Comparison of ENCODE assay signal across 9 cellular contexts in the genomic region with DNA sequence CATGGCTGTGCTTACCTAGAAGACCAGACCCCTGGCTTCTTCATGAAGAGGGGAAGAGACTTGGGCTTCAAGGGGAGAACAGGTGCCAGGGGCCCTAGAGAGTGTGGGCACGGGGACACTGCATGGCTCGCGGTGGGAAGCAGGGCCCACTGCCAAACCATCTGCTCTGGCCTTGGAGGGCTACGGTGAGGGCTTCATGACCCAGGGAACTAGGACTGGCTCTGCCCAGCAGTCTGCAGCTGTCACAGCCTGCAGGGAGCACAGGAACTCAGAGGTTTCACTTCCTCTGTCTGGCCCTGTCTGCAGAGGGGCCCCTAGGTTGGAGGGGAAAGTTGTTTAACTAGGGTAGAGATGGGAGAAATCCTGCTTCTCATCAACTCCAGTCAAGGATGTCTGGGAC. TPM values are rescaled to one million over a fixed set of nuclear protein-coding genes. Genes with fewer than 3 reads are reported as not detected.
DNase-seq lines count a peak whose midpoint lies in the region; ATAC-seq and TF ChIP-seq lines count a peak whose summit lies in the region.
"Had no signal": no experiment of that assay in that cellular context is flagged by ENCODE, and none has a peak within 500 bp of the region (broad histone marks: within the 10 kb centered on the region; RNA-seq: fewer than 3 reads in every experiment).

No MANE protein-coding gene starts in this region.

- H3K36me3 Mint-ChIP-seq in endothelial cell (ENCODE audit: low read depth, unreplicated experiment) = peaks cover 9% of the 10 kb centered on the region

- peak overlapping the region; percentile 48 for H3K27ac Mint-ChIP-seq in endothelial cell (ENCODE audit: unreplicated experiment)

- H3K4me3 Mint-ChIP-seq in endothelial cell (ENCODE audit: unreplicated experiment) = no peak overlapping the region

- TF ChIP-seq CTCF in GM10266 (IDR thresholded peaks at IDR 0.05; ENCODE audit: control insufficient read depth, insufficient read depth, low read depth, missing control alignments) (no peak), endothelial cell (IDR thresholded peaks at IDR 0.05; ENCODE audit: unreplicated experiment) (no peak)

- peaks cover 13% of the 10 kb centered on the region for H3K27me3 Mint-ChIP-seq in endothelial cell (ENCODE audit: unreplicated experiment)

- H3K4me1 Mint-ChIP-seq in endothelial cell (ENCODE audit: unreplicated experiment) = peaks cover 16% of the 10 kb centered on the region

- DNase-seq in GM10266 (ENCODE audit: extremely low spot score) (peak; percentile 70), KG1 (lab: John Stamatoyannopoulos, UW) (peak; percentile 72), endothelial cell (ENCODE audit: low spot score) (no peak), NCI-H2227 (lab: John Stamatoyannopoulos, UW; ENCODE audit: unreplicated experiment) (no peak), NCI-H2196 (lab: John Stamatoyannopoulos, UW; ENCODE audit: unreplicated experiment) (no peak), NCI-H526 (lab: John Stamatoyannopoulos, UW) (no peak), iPS-NIHi7 (ENCODE audit: extremely low spot score) (no peak)

- no peaks in the 10 kb centered on the region for H3K9me3 Mint-ChIP-seq in endothelial cell (ENCODE audit: unreplicated experiment)

- ATAC-seq in GM19452 (IDR thresholded peaks at IDR 0.05; ENCODE audit: unreplicated experiment) = peak; percentile 52

RNA-seq across cellular contexts. Expression of gene ERCC1, which starts 4.3 kb away (rescaled TPM):
- 62.8 TPM for total RNA-seq in endothelial cell (ENCODE audit: unreplicated experiment)

RNA-seq across cellular contexts. Expression of gene POLR1G, which starts 13.0 kb away (rescaled TPM):
- total RNA-seq in endothelial cell (ENCODE audit: unreplicated experiment) = 4.4 TPM

RNA-seq across cellular contexts. Expression of gene PPP1R13L, which starts 14.5 kb away (rescaled TPM):
- 13.2 TPM for total RNA-seq in endothelial cell (ENCODE audit: unreplicated experiment)
- total RNA-seq: skeletal muscle tissue had no signal

RNA-seq across cellular contexts. Expression of gene FOSB, which starts 48.4 kb away (rescaled TPM):
- total RNA-seq in endothelial cell (ENCODE audit: unreplicated experiment) = 64.2 TPM

RNA-seq across cellular contexts. Expression of gene ERCC2, which starts 49.0 kb away (rescaled TPM):
- total RNA-seq in endothelial cell (ENCODE audit: unreplicated experiment) = 44.2 TPM

Comparison
In these comparisons a context has a peak if more than half of its experiments do, and no peak if none do; other contexts are left out.
1. DNase-seq: peak in GM10266 (single experiment) and KG1 (single experiment); none in endothelial cell (single experiment), NCI-H2227 (single experiment), NCI-H2196 (single experiment), NCI-H526 (0 of 2) and iPS-NIHi7 (single experiment).